Comparison of ENCODE assay signal across 38 cellular contexts in genomic region chr17:78210111-78210510, GRCh38. TPM values are rescaled to one million over a fixed set of nuclear protein-coding genes. Genes with fewer than 3 reads are reported as not detected.
"Had no signal": no experiment of that assay in that cellular context is flagged by ENCODE, and none has a peak within 500 bp of the region (broad histone marks: within the 10 kb centered on the region; RNA-seq: fewer than 3 reads in every experiment).

No MANE protein-coding gene starts in this region.

- H3K9me2 ChIP-seq: SK-N-SH had no signal

- H3K4me3 Mint-ChIP-seq: activated CD4-positive, alpha-beta T cell treated with anti-CD3 and anti-CD28 coated beads for 36 hours; activated CD4-positive, alpha-beta T cell treated with anti-CD3 and anti-CD28 coated beads, Interleukin-2, amount 10 ng/mL, durations not matched to agents 7 days and 5 days; activated naive CD4-positive, alpha-beta T cell treated with anti-CD3 and anti-CD28 coated beads for 36 hours; activated T-cell treated with anti-CD3 and anti-CD28 coated beads, Interleukin-2, amount 50 U/mL, for 4 hours; activated T-helper 1 cell treated with anti-CD3 and anti-CD28 coated beads, Interleukin-12 subunit alpha, Interleukin-12 subunit beta, Interleukin-2, Interleukin-4 antibody, amounts not matched to agents 30 ng/mL and 10 ng/mL and 1 ng/mL, durations not matched to agents 14 hours and 24 hours and 36 hours; T-helper 1 cell treated with Interleukin-12 subunit alpha and Interleukin-12 subunit beta and Interleukin-4 antibody, amounts not matched to agents 30 μg/mL and 1 μg/mL, for 36 hours; T-helper 2 cell treated with Interferon-gamma antibody and Interleukin-4, amounts not matched to agents 5 μg/mL and 100 μg/mL, for 36 hours; WTC11 had no signal

- H3K9me3 ChIP-seq: adrenal gland, body of pancreas, breast epithelium, MG63, SJSA1, SK-N-SH had no signal

- H3K9me3 Mint-ChIP-seq: activated CD4-positive, alpha-beta T cell treated with anti-CD3 and anti-CD28 coated beads, Interleukin-2, amount 10 ng/mL, durations not matched to agents 7 days and 5 days; activated naive CD4-positive, alpha-beta T cell treated with anti-CD3 and anti-CD28 coated beads for 36 hours; activated naive CD4-positive, alpha-beta T cell treated with anti-CD3 and anti-CD28 coated beads, Interleukin-2, amount 50 U/mL, for 72 hours; activated T-cell treated with anti-CD3 and anti-CD28 coated beads, Interleukin-2, amount 50 U/mL, for 4 hours; activated T-helper 1 cell treated with anti-CD3 and anti-CD28 coated beads, Interleukin-12 subunit alpha, Interleukin-12 subunit beta, Interleukin-2, Interleukin-4 antibody, amounts not matched to agents 30 ng/mL and 10 ng/mL and 1 ng/mL, durations not matched to agents 14 hours and 24 hours and 36 hours; T-helper 1 cell treated with Interleukin-12 subunit alpha and Interleukin-12 subunit beta and Interleukin-4 antibody, amounts not matched to agents 30 μg/mL and 1 μg/mL, for 36 hours; T-helper 2 cell treated with Interferon-gamma antibody and Interleukin-4, amounts not matched to agents 5 μg/mL and 100 μg/mL, for 36 hours; WTC11 had no signal

- H3K27me3 Mint-ChIP-seq: activated CD4-positive, alpha-beta T cell treated with anti-CD3 and anti-CD28 coated beads for 36 hours; activated CD4-positive, alpha-beta T cell treated with anti-CD3 and anti-CD28 coated beads, Interleukin-2, amount 10 ng/mL, durations not matched to agents 7 days and 5 days had no signal

- DNase-seq: activated CD4-positive, alpha-beta T cell treated with anti-CD3 and anti-CD28 coated beads for 36 hours; activated CD4-positive, alpha-beta T cell treated with anti-CD3 and anti-CD28 coated beads, Interleukin-2, amount 10 ng/mL, durations not matched to agents 7 days and 5 days; activated CD4-positive, alpha-beta T cell treated with anti-CD3 and anti-CD28 coated beads, Interleukin-2, amount 50 U/mL, for 48 hours; activated CD8-positive, alpha-beta memory T cell treated with anti-CD3 and anti-CD28 coated beads, Interleukin-2, amount 50 U/mL, for 4 hours; activated gamma-delta T cell treated with Interleukin-2 at 50 U/mL for 16 hours; activated naive CD4-positive, alpha-beta T cell treated with anti-CD3 and anti-CD28 coated beads for 36 hours; activated T-cell treated with anti-CD3 and anti-CD28 coated beads for 4 hours; activated T-cell treated with anti-CD3 and anti-CD28 coated beads, Interleukin-2, amount 50 U/mL, for 4 hours; adrenal gland; body of pancreas; Kasumi-1; KG1; MG63; MV-4-11; NCI-H1092; NCI-H1436 treated with DMSO at 0.1 percent for 48 hours; NCI-H1694 treated with DMSO at 0.1 percent for 48 hours; NCI-H2029; NCI-H2107; NCI-H2171; NCI-H2227 treated with DMSO at 0.1 percent for 48 hours; NCI-H446; NCI-H510A treated with DMSO at 0.1 percent for 48 hours; NCI-H526 treated with DMSO at 0.1 percent for 48 hours; NCI-H774; RPMI8226; SHP77 treated with DMSO at 0.1 percent for 48 hours; SK-N-SH had no signal

- H3K27me3 ChIP-seq: adrenal gland, body of pancreas, breast epithelium, MG63, SJSA1 had no signal

- H3K9ac ChIP-seq: SK-N-SH had no signal

- H3K4me3 ChIP-seq: adrenal gland, body of pancreas, breast epithelium, MG63, SJSA1 had no signal

- H3K4me2 ChIP-seq: SK-N-SH had no signal

- FAIRE-seq: astrocyte, TTC549 had no signal

- H3K27ac ChIP-seq: adrenal gland, body of pancreas, breast epithelium, SJSA1 had no signal

- H3K27ac Mint-ChIP-seq: activated CD4-positive, alpha-beta T cell treated with anti-CD3 and anti-CD28 coated beads for 36 hours; activated CD4-positive, alpha-beta T cell treated with anti-CD3 and anti-CD28 coated beads, Interleukin-2, amount 10 ng/mL, durations not matched to agents 7 days and 5 days; activated naive CD4-positive, alpha-beta T cell treated with anti-CD3 and anti-CD28 coated beads for 36 hours; activated naive CD4-positive, alpha-beta T cell treated with anti-CD3 and anti-CD28 coated beads, Interleukin-2, amount 50 U/mL, for 72 hours; activated T-helper 1 cell treated with anti-CD3 and anti-CD28 coated beads, Interleukin-12 subunit alpha, Interleukin-12 subunit beta, Interleukin-2, Interleukin-4 antibody, amounts not matched to agents 30 ng/mL and 10 ng/mL and 1 ng/mL, durations not matched to agents 14 hours and 24 hours and 36 hours; T-helper 1 cell treated with Interleukin-12 subunit alpha and Interleukin-12 subunit beta and Interleukin-4 antibody, amounts not matched to agents 30 μg/mL and 1 μg/mL, for 36 hours; T-helper 2 cell treated with Interferon-gamma antibody and Interleukin-4, amounts not matched to agents 5 μg/mL and 100 μg/mL, for 36 hours; WTC11 had no signal

- H3K4me1 Mint-ChIP-seq: activated CD4-positive, alpha-beta T cell treated with anti-CD3 and anti-CD28 coated beads for 36 hours had no signal

- H3K36me3 ChIP-seq: adrenal gland, breast epithelium had no signal

RNA-seq across cellular contexts. Expression of gene BIRC5, which starts 3.9 kb away (rescaled TPM):
- total RNA-seq: body of pancreas had no signal

RNA-seq across cellular contexts. Expression of gene TMEM235, which starts 21.3 kb away (rescaled TPM):
- total RNA-seq: activated CD4-positive, alpha-beta T cell treated with anti-CD3 and anti-CD28 coated beads for 36 hours; activated CD4-positive, alpha-beta T cell treated with anti-CD3 and anti-CD28 coated beads, Interleukin-2, amount 10 ng/mL, durations not matched to agents 7 days and 5 days; activated naive CD4-positive, alpha-beta T cell treated with anti-CD3 and anti-CD28 coated beads for 36 hours; activated naive CD4-positive, alpha-beta T cell treated with anti-CD3 and anti-CD28 coated beads, Interleukin-2, amount 50 U/mL, for 72 hours; activated T-cell treated with anti-CD3 and anti-CD28 coated beads, Interleukin-2, amount 50 U/mL, for 4 hours; activated T-helper 1 cell treated with anti-CD3 and anti-CD28 coated beads, Interleukin-12 subunit alpha, Interleukin-12 subunit beta, Interleukin-2, Interleukin-4 antibody, amounts not matched to agents 30 ng/mL and 10 ng/mL and 1 ng/mL, durations not matched to agents 14 hours and 24 hours and 36 hours; adrenal gland; astrocyte; body of pancreas; breast epithelium; cardiac septum; SJSA1 had no signal
